1 cellular context compared by ENCODE assay signal in genomic region chr10:75400769-75401568, GRCh38.
TF ChIP-seq lines count a peak whose summit lies in the region.

No MANE protein-coding gene starts in this region.

TF ChIP-seq in HEK293, 187 proteins besides CTCF, POLR2A, EP300 and RAD21 (continued from another document):
- TF ChIP-seq ZBTB6 (tag by site-specific recombination; IDR thresholded peaks at IDR 0.05), result no peak
- TF ChIP-seq ZBTB11 (tag by site-specific recombination; conservative IDR thresholded peaks at IDR 0.05; ENCODE audit: low read depth), result peak; percentile 63
- TF ChIP-seq ZNF558 (tag by site-specific recombination; IDR thresholded peaks at IDR 0.05), result no peak
- no peak for TF ChIP-seq ZNF837 (tag by site-specific recombination; IDR thresholded peaks at IDR 0.05)
- peak; percentile 13 for TF ChIP-seq PATZ1 (tag by site-specific recombination; IDR thresholded peaks at IDR 0.05)
- TF ChIP-seq ZSCAN4 (tag by site-specific recombination; IDR thresholded peaks at IDR 0.05), result no peak
- TF ChIP-seq REST (tag by site-specific recombination; IDR thresholded peaks at IDR 0.05), result no peak
- TF ChIP-seq ZNF585B (tag by site-specific recombination; IDR thresholded peaks at IDR 0.05), result peak; percentile 53
- TF ChIP-seq TCF7L2 (IDR thresholded peaks at IDR 0.05; ENCODE audit: borderline replicate concordance, low read depth, low read length), result no peak
- peak; percentile 16; the same call in 1 of the 2 replicates for TF ChIP-seq ZNF501 (tag by site-specific recombination; IDR thresholded peaks at IDR 0.05)
- TF ChIP-seq ZNF394 (tag by site-specific recombination; IDR thresholded peaks at IDR 0.05; ENCODE audit: borderline replicate concordance), result no peak
- TF ChIP-seq ZNF692 (tag by site-specific recombination; IDR thresholded peaks at IDR 0.05), result no peak
- TF ChIP-seq ZNF704 (tag by site-specific recombination; IDR thresholded peaks at IDR 0.05), result no peak
- no peak for TF ChIP-seq ZNF629 (tag by site-specific recombination; IDR thresholded peaks at IDR 0.05)
- no peak for TF ChIP-seq ZFP3 (tag by site-specific recombination; IDR thresholded peaks at IDR 0.05; ENCODE audit: low read depth)
- peak; percentile 85 for TF ChIP-seq ZBTB26 (tag by site-specific recombination; optimal IDR thresholded peaks at IDR 0.05)
- no peak for TF ChIP-seq ZNF776 (tag by site-specific recombination; IDR thresholded peaks at IDR 0.05; ENCODE audit: borderline replicate concordance)
- peak; percentile 85 for TF ChIP-seq ZFHX2 (tag by site-specific recombination; conservative IDR thresholded peaks at IDR 0.05)
- TF ChIP-seq YY2 (tag by site-specific recombination; IDR thresholded peaks at IDR 0.05), result no peak
- no peak for TF ChIP-seq ZNF23 (tag by site-specific recombination; IDR thresholded peaks at IDR 0.05; ENCODE audit: borderline replicate concordance)
- TF ChIP-seq SP2 (tag by site-specific recombination; IDR thresholded peaks at IDR 0.05), result peak; percentile 4
- TF ChIP-seq ZNF292 (tag by site-specific recombination; IDR thresholded peaks at IDR 0.05; ENCODE audit: borderline replicate concordance, low read depth), result no peak
- peak; percentile 47 for TF ChIP-seq ZEB2 (tag by site-specific recombination; IDR thresholded peaks at IDR 0.05)
- no peak for TF ChIP-seq KLF8 (tag by site-specific recombination; IDR thresholded peaks at IDR 0.05)
- no peak for TF ChIP-seq ZNF138 (tag by site-specific recombination; IDR thresholded peaks at IDR 0.05; ENCODE audit: borderline replicate concordance)
- TF ChIP-seq ZNF600 (tag by site-specific recombination; IDR thresholded peaks at IDR 0.05), result peak; percentile 64; the same call in 1 of the 2 replicates
- peak; percentile 65; the same call in 1 of the 2 replicates for TF ChIP-seq ZXDB (tag by site-specific recombination; IDR thresholded peaks at IDR 0.05)
- TF ChIP-seq FEZF1 (tag by site-specific recombination; IDR thresholded peaks at IDR 0.05), result no peak
- no peak for TF ChIP-seq ZNF280C (tag by site-specific recombination; IDR thresholded peaks at IDR 0.05)
- peak; percentile 13; the same call in 1 of the 2 replicates for TF ChIP-seq ZNF449 (tag by site-specific recombination; IDR thresholded peaks at IDR 0.05)
- peak; percentile 22; the same call in 1 of the 2 replicates for TF ChIP-seq BCL11B (tag by site-specific recombination; IDR thresholded peaks at IDR 0.05; ENCODE audit: low read depth)
- no peak for TF ChIP-seq ZNF132 (tag by site-specific recombination; IDR thresholded peaks at IDR 0.05; ENCODE audit: borderline replicate concordance)
- peak; percentile 53 for TF ChIP-seq GLIS2 (tag by site-specific recombination; IDR thresholded peaks at IDR 0.05)
